ENCODE assay signal across 37 cellular contexts in the genomic region with DNA sequence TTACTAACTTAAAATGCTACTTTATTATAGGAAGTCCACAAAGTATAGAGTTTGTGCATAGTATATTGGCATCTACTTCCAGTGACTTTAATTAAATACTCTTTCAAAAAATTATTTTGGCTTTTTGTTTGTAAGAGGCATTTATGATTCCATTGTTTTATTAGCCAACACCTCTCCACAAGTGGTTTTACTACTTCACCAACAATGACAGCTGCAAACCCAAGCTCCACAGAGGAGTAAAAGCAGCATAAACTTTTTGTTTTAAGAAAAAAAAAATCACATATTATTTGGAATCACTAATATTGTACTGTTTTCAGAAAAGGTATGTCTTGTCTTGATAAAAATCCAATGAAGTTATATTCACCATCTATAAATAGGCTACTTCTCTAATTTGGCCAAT.
"Had no signal": no experiment of that assay in that cellular context is flagged by ENCODE, and none has a peak within 500 bp of the region (broad histone marks: within the 10 kb centered on the region; RNA-seq: fewer than 3 reads in every experiment).

No MANE protein-coding gene starts in this region.

- H3K9me3 Mint-ChIP-seq: activated naive CD4-positive, alpha-beta T cell treated with anti-CD3 and anti-CD28 coated beads, Interleukin-2, amount 50 U/mL, for 24 hours had no signal

- H3K27ac Mint-ChIP-seq: activated B cell treated with CpG ODN at 0.5 μM for 24 hours; activated CD4-positive, alpha-beta memory T cell treated with anti-CD3 and anti-CD28 coated beads for 36 hours; activated CD4-positive, alpha-beta T cell treated with anti-CD3 and anti-CD28 coated beads, Interleukin-2, amount 10 ng/mL, durations not matched to agents 24 days and 14 days; activated CD8-positive, alpha-beta T cell treated with anti-CD3 and anti-CD28 coated beads for 36 hours; activated naive CD4-positive, alpha-beta T cell treated with anti-CD3 and anti-CD28 coated beads for 36 hours; activated naive CD4-positive, alpha-beta T cell treated with anti-CD3 and anti-CD28 coated beads, Interleukin-2, amount 50 U/mL, for 24 hours; activated naive CD8-positive, alpha-beta T cell; activated naive CD8-positive, alpha-beta T cell treated with anti-CD3 and anti-CD28 coated beads, Interleukin-2, amount 10 ng/mL, durations not matched to agents 7 days and 5 days; activated naive CD8-positive, alpha-beta T cell treated with anti-CD3 and anti-CD28 coated beads, Interleukin-2, amount 50 U/mL, for 24 hours; activated T-cell treated with anti-CD3 and anti-CD28 coated beads, Interleukin-2, amount 50 U/mL, for 72 hours; activated T-helper 1 cell treated with anti-CD3 and anti-CD28 coated beads, Interleukin-12 subunit alpha, Interleukin-12 subunit beta, Interleukin-2, Interleukin-4 antibody, amounts not matched to agents 30 ng/mL and 10 ng/mL and 1 ng/mL, durations not matched to agents 14 hours and 24 hours and 36 hours; activated T-helper 17 cell treated with anti-CD3 and anti-CD28 coated beads, Interleukin-2, amount 50 U/mL, for 72 hours; brain; T-helper 1 cell treated with Interleukin-12 subunit alpha and Interleukin-12 subunit beta and Interleukin-4 antibody, amounts not matched to agents 30 μg/mL and 1 μg/mL, for 36 hours; T-helper 2 cell treated with Interferon-gamma antibody and Interleukin-4, amounts not matched to agents 5 μg/mL and 100 μg/mL, for 36 hours had no signal

- H3K4me3 Mint-ChIP-seq: activated B cell treated with CpG ODN at 0.5 μM for 24 hours; activated CD4-positive, alpha-beta memory T cell treated with anti-CD3 and anti-CD28 coated beads for 36 hours; activated CD4-positive, alpha-beta T cell treated with anti-CD3 and anti-CD28 coated beads, Interleukin-2, amount 10 ng/mL, durations not matched to agents 24 days and 14 days; activated CD8-positive, alpha-beta T cell treated with anti-CD3 and anti-CD28 coated beads for 36 hours; activated naive CD4-positive, alpha-beta T cell treated with anti-CD3 and anti-CD28 coated beads for 36 hours; activated naive CD4-positive, alpha-beta T cell treated with anti-CD3 and anti-CD28 coated beads, Interleukin-2, amount 50 U/mL, for 24 hours; activated naive CD8-positive, alpha-beta T cell; activated naive CD8-positive, alpha-beta T cell treated with anti-CD3 and anti-CD28 coated beads, Interleukin-2, amount 10 ng/mL, durations not matched to agents 7 days and 5 days; activated naive CD8-positive, alpha-beta T cell treated with anti-CD3 and anti-CD28 coated beads, Interleukin-2, amount 50 U/mL, for 24 hours; activated T-cell treated with anti-CD3 and anti-CD28 coated beads, Interleukin-2, amount 50 U/mL, for 4 hours; activated T-cell treated with anti-CD3 and anti-CD28 coated beads, Interleukin-2, amount 50 U/mL, for 72 hours; activated T-helper 1 cell treated with anti-CD3 and anti-CD28 coated beads, Interleukin-12 subunit alpha, Interleukin-12 subunit beta, Interleukin-2, Interleukin-4 antibody, amounts not matched to agents 30 ng/mL and 10 ng/mL and 1 ng/mL, durations not matched to agents 14 hours and 24 hours and 36 hours; activated T-helper 17 cell treated with anti-CD3 and anti-CD28 coated beads, Interleukin-2, amount 50 U/mL, for 72 hours; brain; central memory CD8-positive, alpha-beta T cell; T-helper 1 cell treated with Interleukin-12 subunit alpha and Interleukin-12 subunit beta and Interleukin-4 antibody, amounts not matched to agents 30 μg/mL and 1 μg/mL, for 36 hours; T-helper 2 cell treated with Interferon-gamma antibody and Interleukin-4, amounts not matched to agents 5 μg/mL and 100 μg/mL, for 36 hours had no signal

- H3K4me1 ChIP-seq: ascending aorta had no signal

- H3K4me1 Mint-ChIP-seq: activated B cell treated with CpG ODN at 0.5 μM for 24 hours; activated CD4-positive, alpha-beta T cell treated with anti-CD3 and anti-CD28 coated beads, Interleukin-2, amount 10 ng/mL, durations not matched to agents 24 days and 14 days; activated naive CD4-positive, alpha-beta T cell treated with anti-CD3 and anti-CD28 coated beads, Interleukin-2, amount 50 U/mL, for 24 hours; activated naive CD8-positive, alpha-beta T cell treated with anti-CD3 and anti-CD28 coated beads, Interleukin-2, amount 10 ng/mL, durations not matched to agents 7 days and 5 days; activated naive CD8-positive, alpha-beta T cell treated with anti-CD3 and anti-CD28 coated beads, Interleukin-2, amount 50 U/mL, for 24 hours; activated T-helper 17 cell treated with anti-CD3 and anti-CD28 coated beads, Interleukin-2, amount 50 U/mL, for 72 hours; brain; central memory CD8-positive, alpha-beta T cell had no signal

- DNase-seq: activated B cell treated with CpG ODN at 0.5 μM for 24 hours; activated CD4-positive, alpha-beta memory T cell treated with anti-CD3 and anti-CD28 coated beads for 36 hours; activated CD4-positive, alpha-beta T cell treated with anti-CD3 and anti-CD28 coated beads for 4 hours; activated CD4-positive, alpha-beta T cell treated with anti-CD3 and anti-CD28 coated beads, Interleukin-2, amount 10 ng/mL, durations not matched to agents 24 days and 14 days; activated CD4-positive, alpha-beta T cell treated with anti-CD3 and anti-CD28 coated beads, Interleukin-2, amount 50 U/mL, for 1 hour; activated CD4-positive, alpha-beta T cell treated with anti-CD3 and anti-CD28 coated beads, Interleukin-2, amount 50 U/mL, for 4 hours; activated CD4-positive, CD25-positive, alpha-beta regulatory T cell treated with anti-CD3 and anti-CD28 coated beads, Interleukin-2, amount 50 U/mL, for 72 hours; activated CD8-positive, alpha-beta memory T cell treated with anti-CD3 and anti-CD28 coated beads, Interleukin-2, amount 50 U/mL, for 4 hours; activated CD8-positive, alpha-beta T cell treated with anti-CD3 and anti-CD28 coated beads for 36 hours; activated effector memory CD4-positive, alpha-beta T cell treated with anti-CD3 and anti-CD28 coated beads, Interleukin-2, amount 50 U/mL, for 16 hours; activated gamma-delta T cell treated with Interleukin-2 at 50 U/mL for 16 hours; activated naive CD4-positive, alpha-beta T cell; activated naive CD4-positive, alpha-beta T cell treated with anti-CD3 and anti-CD28 coated beads for 36 hours; activated naive CD8-positive, alpha-beta T cell treated with anti-CD3 and anti-CD28 coated beads, Interleukin-2, amount 10 ng/mL, durations not matched to agents 7 days and 5 days; activated naive CD8-positive, alpha-beta T cell treated with anti-CD3 and anti-CD28 coated beads, Interleukin-2, amount 50 U/mL, for 24 hours; activated T-cell treated with anti-CD3 and anti-CD28 coated beads for 4 hours; activated T-cell treated with anti-CD3 and anti-CD28 coated beads, Interleukin-2, amount 50 U/mL, for 1 hour; activated T-cell treated with anti-CD3 and anti-CD28 coated beads, Interleukin-2, amount 50 U/mL, for 4 hours; activated T-cell treated with anti-CD3 and anti-CD28 coated beads, Interleukin-2, amount 50 U/mL, for 72 hours; amygdala; anterior cingulate cortex; caudate nucleus; cerebellar nuclear complex; T-helper 1 cell; T-helper 2 cell; T-helper 9 cell had no signal

- H3K27me3 Mint-ChIP-seq: activated B cell treated with CpG ODN at 0.5 μM for 24 hours; activated CD4-positive, alpha-beta memory T cell treated with anti-CD3 and anti-CD28 coated beads for 36 hours; activated CD4-positive, alpha-beta T cell treated with anti-CD3 and anti-CD28 coated beads, Interleukin-2, amount 10 ng/mL, durations not matched to agents 24 days and 14 days; activated CD8-positive, alpha-beta T cell treated with anti-CD3 and anti-CD28 coated beads for 36 hours; activated naive CD4-positive, alpha-beta T cell treated with anti-CD3 and anti-CD28 coated beads, Interleukin-2, amount 50 U/mL, for 24 hours; activated naive CD8-positive, alpha-beta T cell; activated naive CD8-positive, alpha-beta T cell treated with anti-CD3 and anti-CD28 coated beads, Interleukin-2, amount 50 U/mL, for 24 hours; activated T-helper 17 cell treated with anti-CD3 and anti-CD28 coated beads, Interleukin-2, amount 50 U/mL, for 72 hours; brain; central memory CD8-positive, alpha-beta T cell had no signal

- H3K27ac ChIP-seq: ascending aorta, cardiac muscle cell, VCaP had no signal

- H3K27me3 ChIP-seq: ascending aorta, cardiac muscle cell had no signal

- ATAC-seq: activated CD8-positive, alpha-beta T cell treated with anti-CD3 and anti-CD28 coated beads for 36 hours; activated naive CD8-positive, alpha-beta T cell treated with anti-CD3 and anti-CD28 coated beads, Interleukin-2, amount 50 U/mL, for 24 hours; activated T-cell treated with anti-CD3 and anti-CD28 coated beads, Interleukin-2, amount 50 U/mL, for 4 hours; activated T-cell treated with anti-CD3 and anti-CD28 coated beads, Interleukin-2, amount 50 U/mL, for 72 hours; activated T-helper 17 cell treated with anti-CD3 and anti-CD28 coated beads, Interleukin-2, amount 50 U/mL, for 72 hours had no signal

- H3K4me3 ChIP-seq: ascending aorta, cardiac muscle cell had no signal
